In genomic region chr13:45434556-45435371, GRCh38 we compare ENCODE assay signal across 1 cellular context.
TF ChIP-seq lines count a peak whose summit lies in the region.

No MANE protein-coding gene starts in this region.

TF ChIP-seq in HepG2, 621 proteins besides CTCF, POLR2A, EP300 and RAD21 (continued from another document):
- TF ChIP-seq PLSCR1 (CRISPR knock-in tag; IDR thresholded peaks at IDR 0.05; ENCODE audit: borderline replicate concordance) (no peak), IKZF4 (CRISPR knock-in tag; IDR thresholded peaks at IDR 0.05; ENCODE audit: borderline replicate concordance, low read depth, not compliant biosample characterization) (no peak), ZNF326 (CRISPR knock-in tag; IDR thresholded peaks at IDR 0.05; ENCODE audit: borderline replicate concordance) (no peak), NFATC3 (CRISPR knock-in tag; IDR thresholded peaks at IDR 0.05) (no peak), ZNF747 (CRISPR knock-in tag; IDR thresholded peaks at IDR 0.05; ENCODE audit: borderline replicate concordance) (no peak), ZKSCAN5 (CRISPR knock-in tag; IDR thresholded peaks at IDR 0.05) (no peak), ZNF629 (CRISPR knock-in tag; conservative IDR thresholded peaks at IDR 0.05) (no peak), PHF8 (CRISPR knock-in tag; IDR thresholded peaks at IDR 0.05) (no peak), ZNF772 (CRISPR knock-in tag; IDR thresholded peaks at IDR 0.05) (no peak), ZNF883 (CRISPR knock-in tag; IDR thresholded peaks at IDR 0.05; ENCODE audit: not compliant biosample characterization) (no peak), ZNF33A (CRISPR knock-in tag; IDR thresholded peaks at IDR 0.05; ENCODE audit: borderline replicate concordance) (no peak), ZEB1 (IDR thresholded peaks at IDR 0.05; ENCODE audit: insufficient replicate concordance, low read depth) (peak; percentile 79), FOSL1 (CRISPR knock-in tag; IDR thresholded peaks at IDR 0.05; ENCODE audit: borderline replicate concordance) (no peak), ZNF251 (CRISPR knock-in tag; IDR thresholded peaks at IDR 0.05) (no peak), ZBTB2 (CRISPR knock-in tag; IDR thresholded peaks at IDR 0.05; ENCODE audit: low read depth) (no peak), PAWR (CRISPR knock-in tag; IDR thresholded peaks at IDR 0.05; ENCODE audit: borderline replicate concordance) (no peak), GMEB2 (CRISPR knock-in tag; IDR thresholded peaks at IDR 0.05; ENCODE audit: low read depth) (no peak), SSRP1 (CRISPR knock-in tag; IDR thresholded peaks at IDR 0.05) (no peak), ZNF256 (CRISPR knock-in tag; conservative IDR thresholded peaks at IDR 0.05) (no peak), ZNF292 (CRISPR knock-in tag; IDR thresholded peaks at IDR 0.05; ENCODE audit: borderline replicate concordance, low read depth) (no peak; the same call in 1 of the 2 replicates), SNAPC2 (CRISPR knock-in tag; IDR thresholded peaks at IDR 0.05) (peak; percentile 43; the same call in 1 of the 2 replicates), ZNF367 (CRISPR knock-in tag; IDR thresholded peaks at IDR 0.05; ENCODE audit: borderline replicate concordance) (no peak), ZSCAN20 (CRISPR knock-in tag; IDR thresholded peaks at IDR 0.05; ENCODE audit: borderline replicate concordance) (no peak), KLF11 (CRISPR knock-in tag; IDR thresholded peaks at IDR 0.05) (no peak), NPAS2 (CRISPR knock-in tag; IDR thresholded peaks at IDR 0.05; ENCODE audit: borderline replicate concordance) (no peak), TEF (CRISPR knock-in tag; IDR thresholded peaks at IDR 0.05) (no peak), ZFP36 (IDR thresholded peaks at IDR 0.05; ENCODE audit: borderline replicate concordance, low read depth, low read length, partially characterized antibody) (no peak), NR2F6 (IDR thresholded peaks at IDR 0.05) (peak; percentile 77), NR2F6 (CRISPR knock-in tag; IDR thresholded peaks at IDR 0.05) (peak; percentile 58), TRAFD1 (CRISPR knock-in tag; IDR thresholded peaks at IDR 0.05; ENCODE audit: borderline replicate concordance) (no peak), NFYB (CRISPR knock-in tag; IDR thresholded peaks at IDR 0.05) (no peak), ZKSCAN8 (CRISPR knock-in tag; IDR thresholded peaks at IDR 0.05; ENCODE audit: borderline replicate concordance) (no peak), KAT2B (IDR thresholded peaks at IDR 0.05; ENCODE audit: borderline replicate concordance, low read depth, low read length) (no peak), ZNF431 (CRISPR knock-in tag; IDR thresholded peaks at IDR 0.05; ENCODE audit: borderline replicate concordance, low read depth) (no peak), ATM (IDR thresholded peaks at IDR 0.05; ENCODE audit: borderline replicate concordance) (no peak), ZNF788 (CRISPR knock-in tag; IDR thresholded peaks at IDR 0.05; ENCODE audit: borderline replicate concordance) (no peak; the same call in 1 of the 2 replicates), SCMH1 (CRISPR knock-in tag; IDR thresholded peaks at IDR 0.05; ENCODE audit: borderline replicate concordance) (no peak), ZNF879 (CRISPR knock-in tag; IDR thresholded peaks at IDR 0.05) (no peak), TARDBP (CRISPR knock-in tag; IDR thresholded peaks at IDR 0.05) (no peak), FOXC1 (CRISPR knock-in tag; IDR thresholded peaks at IDR 0.05; ENCODE audit: borderline replicate concordance) (no peak), CREM (IDR thresholded peaks at IDR 0.05) (peak; percentile 72; the same call in 1 of the 2 replicates), CREM (CRISPR knock-in tag; IDR thresholded peaks at IDR 0.05) (no peak), MZF1 (CRISPR knock-in tag; IDR thresholded peaks at IDR 0.05; ENCODE audit: borderline replicate concordance) (no peak), HDAC2 (CRISPR knock-in tag; IDR thresholded peaks at IDR 0.05) (0 out of 2 replicates have a peak, but pooled peaks have one; percentile 34), ZNF607 (CRISPR knock-in tag; IDR thresholded peaks at IDR 0.05; ENCODE audit: borderline replicate concordance) (no peak), GATA4 (IDR thresholded peaks at IDR 0.05; ENCODE audit: borderline replicate concordance, low read depth) (peak; percentile 18; the same call in 1 of the 2 replicates), HINFP (CRISPR knock-in tag; IDR thresholded peaks at IDR 0.05; ENCODE audit: low read depth) (no peak), ATF1 (CRISPR knock-in tag; IDR thresholded peaks at IDR 0.05) (no peak), RARA (CRISPR knock-in tag; IDR thresholded peaks at IDR 0.05) (peak; percentile 93)
- TF ChIP-seq, protein P1, sequence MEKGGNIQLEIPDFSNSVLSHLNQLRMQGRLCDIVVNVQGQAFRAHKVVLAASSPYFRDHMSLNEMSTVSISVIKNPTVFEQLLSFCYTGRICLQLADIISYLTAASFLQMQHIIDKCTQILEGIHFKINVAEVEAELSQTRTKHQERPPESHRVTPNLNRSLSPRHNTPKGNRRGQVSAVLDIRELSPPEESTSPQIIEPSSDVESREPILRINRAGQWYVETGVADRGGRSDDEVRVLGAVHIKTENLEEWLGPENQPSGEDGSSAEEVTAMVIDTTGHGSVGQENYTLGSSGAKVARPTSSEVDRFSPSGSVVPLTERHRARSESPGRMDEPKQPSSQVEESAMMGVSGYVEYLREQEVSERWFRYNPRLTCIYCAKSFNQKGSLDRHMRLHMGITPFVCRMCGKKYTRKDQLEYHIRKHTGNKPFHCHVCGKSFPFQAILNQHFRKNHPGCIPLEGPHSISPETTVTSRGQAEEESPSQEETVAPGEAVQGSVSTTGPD (CRISPR knock-in tag; IDR thresholded peaks at IDR 0.05), result no peak
- TF ChIP-seq, protein P2, sequence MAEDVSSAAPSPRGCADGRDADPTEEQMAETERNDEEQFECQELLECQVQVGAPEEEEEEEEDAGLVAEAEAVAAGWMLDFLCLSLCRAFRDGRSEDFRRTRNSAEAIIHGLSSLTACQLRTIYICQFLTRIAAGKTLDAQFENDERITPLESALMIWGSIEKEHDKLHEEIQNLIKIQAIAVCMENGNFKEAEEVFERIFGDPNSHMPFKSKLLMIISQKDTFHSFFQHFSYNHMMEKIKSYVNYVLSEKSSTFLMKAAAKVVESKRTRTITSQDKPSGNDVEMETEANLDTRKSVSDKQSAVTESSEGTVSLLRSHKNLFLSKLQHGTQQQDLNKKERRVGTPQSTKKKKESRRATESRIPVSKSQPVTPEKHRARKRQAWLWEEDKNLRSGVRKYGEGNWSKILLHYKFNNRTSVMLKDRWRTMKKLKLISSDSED (CRISPR knock-in tag; IDR thresholded peaks at IDR 0.05), result no peak
- TF ChIP-seq, protein P3, sequence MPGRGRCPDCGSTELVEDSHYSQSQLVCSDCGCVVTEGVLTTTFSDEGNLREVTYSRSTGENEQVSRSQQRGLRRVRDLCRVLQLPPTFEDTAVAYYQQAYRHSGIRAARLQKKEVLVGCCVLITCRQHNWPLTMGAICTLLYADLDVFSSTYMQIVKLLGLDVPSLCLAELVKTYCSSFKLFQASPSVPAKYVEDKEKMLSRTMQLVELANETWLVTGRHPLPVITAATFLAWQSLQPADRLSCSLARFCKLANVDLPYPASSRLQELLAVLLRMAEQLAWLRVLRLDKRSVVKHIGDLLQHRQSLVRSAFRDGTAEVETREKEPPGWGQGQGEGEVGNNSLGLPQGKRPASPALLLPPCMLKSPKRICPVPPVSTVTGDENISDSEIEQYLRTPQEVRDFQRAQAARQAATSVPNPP (CRISPR knock-in tag; IDR thresholded peaks at IDR 0.05), result no peak
- TF ChIP-seq, protein P4, sequence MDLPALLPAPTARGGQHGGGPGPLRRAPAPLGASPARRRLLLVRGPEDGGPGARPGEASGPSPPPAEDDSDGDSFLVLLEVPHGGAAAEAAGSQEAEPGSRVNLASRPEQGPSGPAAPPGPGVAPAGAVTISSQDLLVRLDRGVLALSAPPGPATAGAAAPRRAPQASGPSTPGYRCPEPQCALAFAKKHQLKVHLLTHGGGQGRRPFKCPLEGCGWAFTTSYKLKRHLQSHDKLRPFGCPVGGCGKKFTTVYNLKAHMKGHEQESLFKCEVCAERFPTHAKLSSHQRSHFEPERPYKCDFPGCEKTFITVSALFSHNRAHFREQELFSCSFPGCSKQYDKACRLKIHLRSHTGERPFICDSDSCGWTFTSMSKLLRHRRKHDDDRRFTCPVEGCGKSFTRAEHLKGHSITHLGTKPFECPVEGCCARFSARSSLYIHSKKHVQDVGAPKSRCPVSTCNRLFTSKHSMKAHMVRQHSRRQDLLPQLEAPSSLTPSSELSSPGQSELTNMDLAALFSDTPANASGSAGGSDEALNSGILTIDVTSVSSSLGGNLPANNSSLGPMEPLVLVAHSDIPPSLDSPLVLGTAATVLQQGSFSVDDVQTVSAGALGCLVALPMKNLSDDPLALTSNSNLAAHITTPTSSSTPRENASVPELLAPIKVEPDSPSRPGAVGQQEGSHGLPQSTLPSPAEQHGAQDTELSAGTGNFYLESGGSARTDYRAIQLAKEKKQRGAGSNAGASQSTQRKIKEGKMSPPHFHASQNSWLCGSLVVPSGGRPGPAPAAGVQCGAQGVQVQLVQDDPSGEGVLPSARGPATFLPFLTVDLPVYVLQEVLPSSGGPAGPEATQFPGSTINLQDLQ (CRISPR knock-in tag; IDR thresholded peaks at IDR 0.05), result no peak
